ENCODE assay signal across 12 cellular contexts in genomic region chr11:115408036-115408911, GRCh38.
A peak's percentile ranks its signal among the peaks of the same experiment; 100 is the strongest.
DNase-seq lines count a peak whose midpoint lies in the region; ATAC-seq, FAIRE-seq and TF ChIP-seq lines count a peak whose summit lies in the region.
"Had no signal": no experiment of that assay in that cellular context is flagged by ENCODE, and none has a peak within 500 bp of the region (broad histone marks: within the 10 kb centered on the region; RNA-seq: fewer than 3 reads in every experiment).

No MANE protein-coding gene starts in this region.

- H3K36me3 ChIP-seq in heart right ventricle, result no peaks in the 10 kb centered on the region
- no peaks in the 10 kb centered on the region for H3K36me3 ChIP-seq in ovary

- TF ChIP-seq POLR2A in ovary (IDR thresholded peaks at IDR 0.05), result no peak

- DNase-seq in AG10803 (ENCODE audit: low read depth), result peak; percentile 37
- DNase-seq in NCI-H446 treated with DMSO at 0.1 percent for 48 hours (lab: John Stamatoyannopoulos, UW), result peak; percentile 90
- DNase-seq in heart right ventricle, result no peak
- DNase-seq in ovary, result peak; percentile 27 to 39 (median 32)
- DNase-seq in DMS79 treated with DMSO at 0.1 percent for 48 hours (lab: John Stamatoyannopoulos, UW), result no peak
- DNase-seq in RCC 7860 (ENCODE audit: low spot score), result no peak
- DNase-seq: AML-193, PC-9, T-helper 17 cell had no signal

- H3K9me3 ChIP-seq in heart right ventricle (no peaks in the 10 kb centered on the region), ovary (no peaks in the 10 kb centered on the region)

- no peak overlapping the region for H3K27ac ChIP-seq in heart right ventricle
- H3K27ac ChIP-seq in ovary, result no peak overlapping the region
- H3K27ac ChIP-seq: epithelial cell of prostate, PC-9 had no signal

- no peaks in the 10 kb centered on the region for H3K27me3 ChIP-seq in heart right ventricle
- no peaks in the 10 kb centered on the region for H3K27me3 ChIP-seq in ovary

- no peak for FAIRE-seq in RCC 7860 (lab: Jason Lieb, UNC)

- TF ChIP-seq EP300 in ovary (IDR thresholded peaks at IDR 0.05), result no peak

- ATAC-seq in heart right ventricle (peak in 6 of 8 donors; percentile 40 to 69 (median 50)), HG03460 (IDR thresholded peaks at IDR 0.05; ENCODE audit: unreplicated experiment) (no peak), HG03159 (IDR thresholded peaks at IDR 0.05; ENCODE audit: unreplicated experiment) (no peak)
- ATAC-seq: T-helper 17 cell had no signal

- TF ChIP-seq CTCF in AG10803 (conservative IDR thresholded peaks at IDR 0.05; ENCODE audit: low read length) (no peak), heart right ventricle (IDR thresholded peaks at IDR 0.05) (no peak), ovary (IDR thresholded peaks at IDR 0.05) (no peak)

- WGBS in heart right ventricle, 2 donors, result 40 to 64% methylated on average over 3 of the region's 3 CpGs
- WGBS in ovary, 3 donors, result 3 to 4% (median 4%) methylated on average over 3 of the region's 3 CpGs

- H3K4me3 ChIP-seq in AG10803 (ENCODE audit: low read length), result no peak overlapping the region
- no peak overlapping the region for H3K4me3 ChIP-seq in heart right ventricle
- no peak overlapping the region for H3K4me3 ChIP-seq in ovary
- H3K4me3 ChIP-seq: PC-9 had no signal

- H3K4me1 ChIP-seq in heart right ventricle (peaks cover 0 to 27% (median 6%) of the 10 kb centered on the region in 9 donors), ovary (ENCODE audit: insufficient read depth) (peaks cover 8% of the 10 kb centered on the region)

- intact Hi-C loops in heart right ventricle (cut with DNase I), result no loop called here
- intact Hi-C loops in ovary (cut with DNase I), result no loop called here

Comparison
In these comparisons a context has a peak if more than half of its experiments do, and no peak if none do; other contexts are left out.
1. DNase-seq: peak in AG10803 (single experiment), NCI-H446 treated with DMSO at 0.1 percent for 48 hours (single experiment) and ovary (5 of 5); none in heart right ventricle (0 of 2), DMS79 treated with DMSO at 0.1 percent for 48 hours (single experiment) and RCC 7860 (single experiment).
2. ATAC-seq: peak in heart right ventricle (6 of 8); none in HG03460 (single experiment) and HG03159 (single experiment).